ENCODE assay signal across 2 cellular contexts in genomic region chr4:182286035-182286434, GRCh38.
TF ChIP-seq lines count a peak whose summit lies in the region.

No MANE protein-coding gene starts in this region.

TF ChIP-seq in SK-N-SH treated with all-trans-retinoic acid at 6 μM for 48 hours, 23 proteins besides CTCF, POLR2A, EP300 and RAD21 (continued from another document):
- TF ChIP-seq POU6F1 (CRISPR knock-in tag; IDR thresholded peaks at IDR 0.05; ENCODE audit: borderline replicate concordance, low read depth) (no peak), CSRNP3 (CRISPR knock-in tag; IDR thresholded peaks at IDR 0.05) (no peak), RARB (CRISPR knock-in tag; IDR thresholded peaks at IDR 0.05) (no peak), ZC3H10 (CRISPR knock-in tag; IDR thresholded peaks at IDR 0.05) (no peak), TSHZ2 (CRISPR knock-in tag; IDR thresholded peaks at IDR 0.05) (no peak), ZNF8 (CRISPR knock-in tag; IDR thresholded peaks at IDR 0.05) (no peak)

TF ChIP-seq in HEK293T, 16 proteins besides CTCF, POLR2A, EP300 and RAD21 (continued from another document):
- TF ChIP-seq HDGF (IDR thresholded peaks at IDR 0.05; ENCODE audit: borderline replicate concordance) = no peak
- no peak for TF ChIP-seq ELF4 (IDR thresholded peaks at IDR 0.05)
- no peak for TF ChIP-seq BHLHE40 (IDR thresholded peaks at IDR 0.05; ENCODE audit: borderline replicate concordance)
- no peak for TF ChIP-seq SP1 (IDR thresholded peaks at IDR 0.05)
- no peak for TF ChIP-seq LEF1 (IDR thresholded peaks at IDR 0.05; ENCODE audit: borderline replicate concordance)
- no peak for TF ChIP-seq FOXA1 (IDR thresholded peaks at IDR 0.05)
- TF ChIP-seq FOXM1 (IDR thresholded peaks at IDR 0.05; ENCODE audit: borderline replicate concordance) = no peak
- TF ChIP-seq TARDBP (IDR thresholded peaks at IDR 0.05) = no peak
